ENCODE assay signal across 9 cellular contexts in the genomic region with DNA sequence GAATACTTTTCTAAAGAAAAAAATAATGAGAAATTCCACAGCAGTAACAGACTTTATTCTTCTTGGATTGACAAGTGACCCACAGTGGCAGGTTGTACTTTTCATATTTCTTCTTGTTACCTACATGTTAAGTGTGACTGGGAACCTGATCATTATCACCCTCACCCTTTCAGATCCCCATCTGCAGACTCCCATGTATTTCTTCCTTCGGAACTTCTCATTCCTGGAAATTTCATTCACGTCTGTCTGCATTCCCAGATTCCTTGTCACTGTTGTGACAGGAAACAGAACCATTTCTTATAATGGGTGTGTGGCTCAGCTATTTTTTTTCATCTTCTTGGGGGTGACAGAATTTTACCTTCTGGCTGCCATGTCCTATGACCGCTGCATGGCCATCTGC. TPM values are rescaled to one million over a fixed set of nuclear protein-coding genes. Genes with fewer than 3 reads are reported as not detected.
"Had no signal": no experiment of that assay in that cellular context is flagged by ENCODE, and none has a peak within 500 bp of the region (broad histone marks: within the 10 kb centered on the region; RNA-seq: fewer than 3 reads in every experiment).

No MANE protein-coding gene starts in this region.

- H3K4me3 Mint-ChIP-seq: IgD-negative memory B cell had no signal

- H3K27ac ChIP-seq: HL-60 had no signal

- H3K9me3 Mint-ChIP-seq: IgD-negative memory B cell had no signal

- H3K36me3 Mint-ChIP-seq: IgD-negative memory B cell had no signal

- ATAC-seq: HepG2 had no signal

- H3K27ac Mint-ChIP-seq: IgD-negative memory B cell had no signal

- H3K4me1 Mint-ChIP-seq: IgD-negative memory B cell had no signal

- FAIRE-seq: HepG2, HTR-8/SVneo had no signal

- DNase-seq: IMR-90, KBM-7, KG1 had no signal

RNA-seq across cellular contexts. Expression of a gene that starts 2.3 kb away (rescaled TPM):
- total RNA-seq: HepG2, HT-29, HT1080, IMR-90 had no signal
- polyA plus RNA-seq: HepG2, IgD-negative memory B cell, IMR-90 had no signal

RNA-seq across cellular contexts. Expression of a gene that starts 34.5 kb away (rescaled TPM):
- total RNA-seq: HepG2, HT-29, HT1080, IMR-90 had no signal
- polyA plus RNA-seq: HepG2, IgD-negative memory B cell, IMR-90 had no signal

RNA-seq across cellular contexts. Expression of a gene that starts 35.2 kb away (rescaled TPM):
- total RNA-seq: HepG2, HT-29, HT1080, IMR-90 had no signal
- polyA plus RNA-seq: HepG2, IgD-negative memory B cell, IMR-90 had no signal

RNA-seq across cellular contexts. Expression of a gene that starts 50.9 kb away (rescaled TPM):
- total RNA-seq: HepG2, HT-29, HT1080, IMR-90 had no signal
- polyA plus RNA-seq: HepG2, IgD-negative memory B cell, IMR-90 had no signal
